ENCODE assay signal across 12 cellular contexts in the genomic region with DNA sequence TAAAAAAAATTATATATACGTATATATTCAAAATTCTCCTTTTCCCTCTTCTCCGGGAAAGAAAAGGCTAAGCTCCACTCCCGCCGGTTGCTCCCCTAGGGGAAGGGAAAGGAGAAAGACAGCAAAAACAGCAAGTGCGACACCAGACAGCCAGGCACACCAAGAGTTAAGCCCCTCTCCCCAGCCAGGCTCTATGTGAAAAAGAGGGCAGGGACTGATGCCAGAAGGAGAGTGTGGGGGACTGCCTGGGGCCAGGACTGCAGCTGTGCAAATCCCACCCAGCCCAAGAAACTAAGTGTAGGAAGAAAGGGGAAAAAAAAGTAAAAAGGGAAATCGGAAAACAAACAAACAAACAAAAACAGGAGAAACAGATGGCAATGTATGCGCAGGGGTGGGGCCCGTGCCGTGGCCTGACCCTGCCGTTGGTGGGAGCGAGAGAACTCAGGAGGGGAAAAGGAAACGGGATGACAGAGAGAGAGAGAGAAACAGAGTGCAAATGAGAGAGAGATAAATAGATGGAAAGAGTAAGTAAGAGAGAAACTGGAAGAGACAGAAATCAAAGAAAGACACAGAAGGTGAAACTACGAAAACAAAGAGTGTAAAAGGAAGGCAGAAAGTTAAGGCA. TPM values are rescaled to one million over a fixed set of nuclear protein-coding genes. Genes with fewer than 3 reads are reported as not detected.
DNase-seq lines count a peak whose midpoint lies in the region; ATAC-seq and TF ChIP-seq lines count a peak whose summit lies in the region.
"Had no signal": no experiment of that assay in that cellular context is flagged by ENCODE, and none has a peak within 500 bp of the region (broad histone marks: within the 10 kb centered on the region; RNA-seq: fewer than 3 reads in every experiment).

No MANE protein-coding gene starts in this region.

- H3K27ac ChIP-seq in GM23248 = no peak overlapping the region
- H3K27ac ChIP-seq in hepatocyte = peak overlapping the region; percentile 80
- H3K27ac ChIP-seq in PC-3 (ENCODE audit: low read length) = no peak overlapping the region

- peak overlapping the region; percentile 50 to 98 (median 93) for H3K27ac Mint-ChIP-seq in brain

- ATAC-seq in sciatic nerve (peak; percentile 69), PC-3 (no peak), GM19397 (IDR thresholded peaks at IDR 0.05; ENCODE audit: unreplicated experiment) (no peak)
- ATAC-seq: left colon had no signal

- no peak overlapping the region for H3K4me3 ChIP-seq in GM23248
- no peak overlapping the region for H3K4me3 ChIP-seq in hepatocyte
- H3K4me3 ChIP-seq in PC-3 (ENCODE audit: low read length) = no peak overlapping the region

- CTCF ChIA-PET in PC-3 (lab: Charles Lee) = no interaction called here

- H2AFZ ChIP-seq in GM23248 = peak overlapping the region; percentile 21; the same call in 1 of the 2 replicates
- H2AFZ ChIP-seq in hepatocyte = peak overlapping the region; percentile 71
- no peak overlapping the region for H2AFZ ChIP-seq in PC-3 (ENCODE audit: low read length)

- peaks cover 0 to 8% (median 0%) of the 10 kb centered on the region in 5 experiments for H3K9me3 Mint-ChIP-seq in brain

- DNase-seq in GM23248 (peak; percentile 3), hepatocyte (ENCODE audit: low spot score) (peak; percentile 30), sciatic nerve (ENCODE audit: low spot score) (no peak), PC-3 (no peak), NCI-H1436 treated with DMSO at 0.1 percent for 48 hours (lab: John Stamatoyannopoulos, UW) (no peak)
- DNase-seq in activated naive CD4-positive, alpha-beta T cell (lab: John Stamatoyannopoulos, UW) = no peak
- DNase-seq: left colon; NCI-H2029; stimulated activated CD4-positive, alpha-beta T cell treated with anti-CD3 and anti-CD28 coated beads, Interleukin-4, amount 100 ng/mL, for 4 hours had no signal

- 67 to 75% methylated on average over 13 of the region's 13 CpGs for WGBS in GM23248 (ENCODE audit: low coverage in 1 of 2, low lambda C conversion rate in 2 of 2, missing lambda C conversion rate in 2 of 2), 2 experiments
- WGBS in hepatocyte (ENCODE audit: low lambda C conversion rate, missing lambda C conversion rate) = 15% methylated on average over 13 of the region's 13 CpGs

- peak overlapping the region; percentile 66 for H3K4me2 ChIP-seq in GM23248 (ENCODE audit: unreplicated experiment)
- peak overlapping the region; percentile 71 for H3K4me2 ChIP-seq in hepatocyte
- H3K4me2 ChIP-seq in PC-3 (ENCODE audit: low read length) = no peak overlapping the region

- H3F3A ChIP-seq in GM23248 (ENCODE audit: insufficient read depth) (peaks cover 13% of the 10 kb centered on the region; the same call in 1 of the 2 replicates), PC-3 (ENCODE audit: low read length, unreplicated experiment) (no peaks in the 10 kb centered on the region)

- no TSS peak for BruUV-seq in PC-3 (replicated peaks; lab: Mats Ljungman, UMichigan)

- H3K79me2 ChIP-seq in GM23248 (ENCODE audit: insufficient read depth) (no peaks in the 10 kb centered on the region), hepatocyte (no peaks in the 10 kb centered on the region), PC-3 (ENCODE audit: low read length) (no peaks in the 10 kb centered on the region)

- peak overlapping the region; percentile 53 to 83 (median 82) for H3K4me3 Mint-ChIP-seq in brain

- H4K20me1 ChIP-seq in GM23248 (ENCODE audit: insufficient read depth) = no peaks in the 10 kb centered on the region
- H4K20me1 ChIP-seq in hepatocyte (ENCODE audit: insufficient read depth, poor library complexity, severe bottlenecking) = no peaks in the 10 kb centered on the region
- no peaks in the 10 kb centered on the region for H4K20me1 ChIP-seq in PC-3 (ENCODE audit: low read length)

- H3K9ac ChIP-seq in GM23248 = no peak overlapping the region
- H3K9ac ChIP-seq in PC-3 (ENCODE audit: low read length) = no peak overlapping the region

- H3K9me2 ChIP-seq in GM23248 (ENCODE audit: insufficient read depth) = no peaks in the 10 kb centered on the region
- H3K9me2 ChIP-seq in hepatocyte (replicated peaks; ENCODE audit: insufficient read depth) = no peaks in the 10 kb centered on the region
- no peaks in the 10 kb centered on the region for H3K9me2 ChIP-seq in PC-3 (replicated peaks; ENCODE audit: low read length)

- no peaks in the 10 kb centered on the region for H3K36me3 ChIP-seq in GM23248 (ENCODE audit: low read depth)
- H3K36me3 ChIP-seq in hepatocyte (replicated peaks; ENCODE audit: insufficient read depth, low read depth) = no peaks in the 10 kb centered on the region
- H3K36me3 ChIP-seq in PC-3 (ENCODE audit: low read depth, low read length) = no peaks in the 10 kb centered on the region

- POLR2A ChIA-PET in PC-3 (lab: Charles Lee; ENCODE audit: unreplicated experiment) = no interaction called here

- H3K4me1 Mint-ChIP-seq in brain = peaks cover 46% of the 10 kb centered on the region

- peaks cover 2% of the 10 kb centered on the region for H3K27me3 Mint-ChIP-seq in brain

- in situ Hi-C loops in GM23248 (cut with MboI) = loop anchor here (10.0 kb wide), 1 partner anchor 136 kb away; no protein-coding TSS in a partner anchor

- H3K36me3 Mint-ChIP-seq in brain = no peaks in the 10 kb centered on the region

- intact Hi-C loops in sciatic nerve (cut with DNase I) (no loop called here), PC-3 (cut with micrococcal nuclease) (no loop called here)

- H3K27me3 ChIP-seq in GM23248 (replicated peaks; ENCODE audit: insufficient read depth) (0 out of 2 replicates have a peak, but pooled peaks cover 5% of the 10 kb centered on the region), hepatocyte (no peaks in the 10 kb centered on the region), PC-3 (ENCODE audit: low read length) (peaks cover 21% of the 10 kb centered on the region; the same call in 1 of the 2 replicates)

- H3K9me3 ChIP-seq in GM23248 (ENCODE audit: low read depth) (no peaks in the 10 kb centered on the region), hepatocyte (ENCODE audit: low read depth) (no peaks in the 10 kb centered on the region), PC-3 (ENCODE audit: low read length) (no peaks in the 10 kb centered on the region)

- peaks cover 24% of the 10 kb centered on the region for H3K4me1 ChIP-seq in GM23248 (ENCODE audit: insufficient read depth)
- peaks cover 16% of the 10 kb centered on the region for H3K4me1 ChIP-seq in hepatocyte (ENCODE audit: insufficient read depth)
- no peaks in the 10 kb centered on the region for H3K4me1 ChIP-seq in PC-3 (ENCODE audit: insufficient read depth, low read length)

- no peak for TF ChIP-seq CTCF in brain (conservative IDR thresholded peaks at IDR 0.05)
- TF ChIP-seq CTCF in hepatocyte (IDR thresholded peaks at IDR 0.05; ENCODE audit: poor library complexity) = peak; percentile 3
- no peak for TF ChIP-seq CTCF in PC-3 (conservative IDR thresholded peaks at IDR 0.05; ENCODE audit: low read depth, low read length)

RNA-seq across cellular contexts. Expression of gene FMO1, which starts 27.6 kb away (rescaled TPM):
- total RNA-seq in GM23248 (2014; rRNA removed; shearing (Covaris generic)) = not detected in 2 replicates
- polyA plus RNA-seq in GM23248 (2016; fragmentation: Nextera tagmentation; extraction: Ambion mirVana) (not detected in 2 replicates), brain (ENCODE audit: insufficient read depth, low read depth, low replicate concordance) (0.58 TPM), hepatocyte (49.4 and 51.2 TPM in 2 replicates)
- total RNA-seq in hepatocyte (71.2 and 79.6 TPM in 2 replicates), sciatic nerve (10.2 TPM), PC-3 (2014; rRNA removed) (not detected in 2 replicates)
- total RNA-seq: T-helper 2 cell treated with Interferon-gamma antibody and Interleukin-4, amounts not matched to agents 100 ng/mL and 5 ng/mL, for 36 hours had no signal

RNA-seq across cellular contexts. Expression of gene FMO2, which starts 35.6 kb away (rescaled TPM):
- total RNA-seq in GM23248 (2014; rRNA removed; shearing (Covaris generic)) = not detected in 2 replicates
- polyA plus RNA-seq in GM23248 (2016; fragmentation: Nextera tagmentation; extraction: Ambion mirVana) = not detected in 2 replicates
- polyA plus RNA-seq in brain (ENCODE audit: insufficient read depth, low read depth, low replicate concordance) = 0.24 TPM
- total RNA-seq in hepatocyte = 0.70 and 2.0 TPM in 2 replicates
- not detected in 2 replicates for polyA plus RNA-seq in hepatocyte
- total RNA-seq in sciatic nerve = 58.3 TPM
- not detected in 2 replicates for total RNA-seq in PC-3 (2014; rRNA removed)
- total RNA-seq: T-helper 2 cell treated with Interferon-gamma antibody and Interleukin-4, amounts not matched to agents 100 ng/mL and 5 ng/mL, for 36 hours had no signal

Comparison
In these comparisons a context has a peak if more than half of its experiments do, and no peak if none do; other contexts are left out.
1. DNase-seq: peak in GM23248 (single experiment) and hepatocyte (single experiment); none in sciatic nerve (single experiment), activated naive CD4-positive, alpha-beta T cell (0 of 4), PC-3 (single experiment) and NCI-H1436 treated with DMSO at 0.1 percent for 48 hours (single experiment).
2. RNA of gene FMO1, which starts 27.6 kb away (total RNA-seq): 71.2 to 79.6 TPM in hepatocyte and 10.2 TPM in sciatic nerve (single experiment); not detected in GM23248 and not detected in PC-3; every median in the first group is over 10 times any median in the second.
3. RNA of gene FMO2, which starts 35.6 kb away (total RNA-seq): 58.3 TPM in sciatic nerve (single experiment); 0.70 to 2.0 TPM in hepatocyte, not detected in GM23248 and not detected in PC-3; every median in the first group is over 10 times any median in the second.